ENCODE assay signal across 29 cellular contexts in genomic region chr15:45678459-45679178, GRCh38. TPM values are rescaled to one million over a fixed set of nuclear protein-coding genes. Genes with fewer than 3 reads are reported as not detected.
"Had no signal": no experiment of that assay in that cellular context is flagged by ENCODE, and none has a peak within 500 bp of the region (broad histone marks: within the 10 kb centered on the region; RNA-seq: fewer than 3 reads in every experiment).

No MANE protein-coding gene starts in this region.

- DNase-seq: activated CD4-positive, alpha-beta memory T cell treated with anti-CD3 and anti-CD28 coated beads, Interleukin-2, amount 10 ng/mL, durations not matched to agents 7 days and 5 days; activated CD4-positive, alpha-beta T cell treated with anti-CD3 and anti-CD28 coated beads for 1 hour; activated CD4-positive, alpha-beta T cell treated with anti-CD3 and anti-CD28 coated beads, Interleukin-2, amount 10 ng/mL, durations not matched to agents 7 days and 5 days; activated CD8-positive, alpha-beta memory T cell treated with anti-CD3 and anti-CD28 coated beads, Interleukin-2, amount 50 U/mL, for 48 hours; activated effector memory CD4-positive, alpha-beta T cell treated with anti-CD3 and anti-CD28 coated beads, Interleukin-2, amount 50 U/mL, for 16 hours; activated naive CD4-positive, alpha-beta T cell treated with anti-CD3 and anti-CD28 coated beads for 36 hours; amniotic stem cell; brain microvascular endothelial cell; cortex of kidney; esophagus squamous epithelium; left cardiac atrium; midbrain; naive thymus-derived CD4-positive, alpha-beta T cell; nucleus accumbens; stimulated activated CD4-positive, alpha-beta T cell treated with anti-CD3 and anti-CD28 coated beads, Interleukin-15, amount 100 ng/mL, for 24 hours; stimulated activated CD4-positive, alpha-beta T cell treated with anti-CD3 and anti-CD28 coated beads, Interleukin-2, amount 100 ng/mL, for 24 hours; stimulated activated naive CD4-positive, alpha-beta T cell; T-helper 2 cell; tibial artery; upper lobe of right lung had no signal

- FAIRE-seq: astrocyte, keratinocyte had no signal

- H3K79me2 ChIP-seq: hepatocyte, parathyroid adenoma had no signal

- H3K27me3 ChIP-seq: brain microvascular endothelial cell, esophagus squamous epithelium, gastroesophageal sphincter, hepatocyte, suprapubic skin, tibial artery, upper lobe of right lung had no signal

- H3K4me3 ChIP-seq: esophagus squamous epithelium, gastroesophageal sphincter, hepatocyte, psoas muscle, suprapubic skin, tibial artery, upper lobe of right lung had no signal

- H3K9ac ChIP-seq: parathyroid adenoma had no signal

- ATAC-seq: gastroesophageal sphincter; left cardiac atrium; naive thymus-derived CD4-positive, alpha-beta T cell; upper lobe of right lung; WTC11 had no signal

- H3K9me3 ChIP-seq: esophagus squamous epithelium, gastroesophageal sphincter, psoas muscle, suprapubic skin, tibial artery, upper lobe of right lung had no signal

- H3K4me2 ChIP-seq: hepatocyte had no signal

- H3K27ac ChIP-seq: brain microvascular endothelial cell, esophagus squamous epithelium, gastroesophageal sphincter, hepatocyte, parathyroid adenoma, psoas muscle, suprapubic skin, tibial artery, upper lobe of right lung had no signal

- H2AFZ ChIP-seq: hepatocyte, parathyroid adenoma had no signal

- H3K4me1 ChIP-seq: esophagus squamous epithelium, gastroesophageal sphincter, parathyroid adenoma, psoas muscle, suprapubic skin, tibial artery, upper lobe of right lung had no signal

RNA-seq across cellular contexts. Expression of gene SQOR, which starts 43.8 kb away (rescaled TPM):
- polyA plus RNA-seq: neural cell had no signal
